Comparison of ENCODE assay signal across 1 cellular context in the genomic region with DNA sequence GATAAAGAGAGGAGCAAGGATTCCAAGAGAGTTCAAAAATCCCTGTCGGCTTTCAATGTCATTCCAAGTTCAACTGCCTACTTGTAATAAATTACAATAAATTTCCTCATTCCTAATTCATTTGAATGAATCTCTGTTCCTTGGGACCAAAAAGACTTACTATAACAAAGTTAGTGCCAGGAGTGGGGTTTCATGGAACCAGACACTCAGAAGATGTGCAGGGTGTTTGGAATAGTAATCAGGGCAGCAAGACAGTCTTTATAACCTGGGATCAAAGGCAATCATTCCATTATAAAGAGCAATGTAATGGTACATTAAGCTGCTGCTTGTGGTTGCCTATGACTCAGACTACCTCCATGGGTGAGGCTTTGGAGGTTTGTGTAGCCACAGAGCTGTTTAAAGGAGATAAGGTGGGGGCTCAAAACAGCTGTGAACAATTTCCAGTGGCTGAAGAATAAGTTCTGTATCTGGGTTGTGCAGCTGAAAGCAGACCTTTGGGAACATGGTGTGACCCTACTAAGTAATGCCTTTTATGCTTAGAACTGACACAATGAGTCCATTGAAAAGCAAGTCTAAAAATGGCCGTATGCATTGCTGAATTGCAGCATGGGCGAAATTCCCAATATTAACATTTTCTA.
TF ChIP-seq lines count a peak whose summit lies in the region.

No MANE protein-coding gene starts in this region.

TF ChIP-seq in K562, 482 proteins besides CTCF, POLR2A, EP300 and RAD21 (continued from another document and continues in another):
- TF ChIP-seq, protein P1, sequence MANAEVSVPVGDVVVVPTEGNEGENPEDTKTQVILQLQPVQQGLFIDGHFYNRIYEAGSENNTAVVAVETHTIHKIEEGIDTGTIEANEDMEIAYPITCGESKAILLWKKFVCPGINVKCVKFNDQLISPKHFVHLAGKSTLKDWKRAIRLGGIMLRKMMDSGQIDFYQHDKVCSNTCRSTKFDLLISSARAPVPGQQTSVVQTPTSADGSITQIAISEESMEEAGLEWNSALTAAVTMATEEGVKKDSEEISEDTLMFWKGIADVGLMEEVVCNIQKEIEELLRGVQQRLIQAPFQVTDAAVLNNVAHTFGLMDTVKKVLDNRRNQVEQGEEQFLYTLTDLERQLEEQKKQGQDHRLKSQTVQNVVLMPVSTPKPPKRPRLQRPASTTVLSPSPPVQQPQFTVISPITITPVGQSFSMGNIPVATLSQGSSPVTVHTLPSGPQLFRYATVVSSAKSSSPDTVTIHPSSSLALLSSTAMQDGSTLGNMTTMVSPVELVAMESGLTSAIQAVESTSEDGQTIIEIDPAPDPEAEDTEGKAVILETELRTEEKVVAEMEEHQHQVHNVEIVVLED (CRISPR knock-in tag; IDR thresholded peaks at IDR 0.05) = no peak
- TF ChIP-seq ELF1 (tag; IDR thresholded peaks at IDR 0.05) = no peak
- TF ChIP-seq TARDBP (IDR thresholded peaks at IDR 0.05) = no peak
- TF ChIP-seq SP1 (CRISPR knock-in tag; IDR thresholded peaks at IDR 0.05) = no peak
- no peak for TF ChIP-seq ZFP36 (IDR thresholded peaks at IDR 0.05; ENCODE audit: low read depth, low read length, partially characterized antibody)
- peak; percentile 73 for TF ChIP-seq LEF1 (IDR thresholded peaks at IDR 0.05)
- TF ChIP-seq BRF1 (IDR thresholded peaks at IDR 0.05; ENCODE audit: borderline replicate concordance, extremely low read depth, insufficient read length) = no peak
- no peak for TF ChIP-seq KAT8 (IDR thresholded peaks at IDR 0.05; ENCODE audit: low read depth)
- TF ChIP-seq, protein P2, sequence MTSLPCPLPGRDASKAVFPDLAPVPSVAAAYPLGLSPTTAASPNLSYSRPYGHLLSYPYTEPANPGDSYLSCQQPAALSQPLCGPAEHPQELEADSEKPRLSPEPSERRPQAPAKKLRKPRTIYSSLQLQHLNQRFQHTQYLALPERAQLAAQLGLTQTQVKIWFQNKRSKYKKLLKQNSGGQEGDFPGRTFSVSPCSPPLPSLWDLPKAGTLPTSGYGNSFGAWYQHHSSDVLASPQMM (CRISPR knock-in tag; IDR thresholded peaks at IDR 0.05) = no peak
- no peak for TF ChIP-seq RBM25 (IDR thresholded peaks at IDR 0.05; ENCODE audit: low read depth, low read length, severe bottlenecking)
- TF ChIP-seq, protein P3, sequence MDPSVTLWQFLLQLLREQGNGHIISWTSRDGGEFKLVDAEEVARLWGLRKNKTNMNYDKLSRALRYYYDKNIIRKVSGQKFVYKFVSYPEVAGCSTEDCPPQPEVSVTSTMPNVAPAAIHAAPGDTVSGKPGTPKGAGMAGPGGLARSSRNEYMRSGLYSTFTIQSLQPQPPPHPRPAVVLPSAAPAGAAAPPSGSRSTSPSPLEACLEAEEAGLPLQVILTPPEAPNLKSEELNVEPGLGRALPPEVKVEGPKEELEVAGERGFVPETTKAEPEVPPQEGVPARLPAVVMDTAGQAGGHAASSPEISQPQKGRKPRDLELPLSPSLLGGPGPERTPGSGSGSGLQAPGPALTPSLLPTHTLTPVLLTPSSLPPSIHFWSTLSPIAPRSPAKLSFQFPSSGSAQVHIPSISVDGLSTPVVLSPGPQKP (CRISPR knock-in tag; IDR thresholded peaks at IDR 0.05) = no peak
- TF ChIP-seq MTA1 (IDR thresholded peaks at IDR 0.05; ENCODE audit: borderline replicate concordance) = no peak
- TF ChIP-seq, protein P4, sequence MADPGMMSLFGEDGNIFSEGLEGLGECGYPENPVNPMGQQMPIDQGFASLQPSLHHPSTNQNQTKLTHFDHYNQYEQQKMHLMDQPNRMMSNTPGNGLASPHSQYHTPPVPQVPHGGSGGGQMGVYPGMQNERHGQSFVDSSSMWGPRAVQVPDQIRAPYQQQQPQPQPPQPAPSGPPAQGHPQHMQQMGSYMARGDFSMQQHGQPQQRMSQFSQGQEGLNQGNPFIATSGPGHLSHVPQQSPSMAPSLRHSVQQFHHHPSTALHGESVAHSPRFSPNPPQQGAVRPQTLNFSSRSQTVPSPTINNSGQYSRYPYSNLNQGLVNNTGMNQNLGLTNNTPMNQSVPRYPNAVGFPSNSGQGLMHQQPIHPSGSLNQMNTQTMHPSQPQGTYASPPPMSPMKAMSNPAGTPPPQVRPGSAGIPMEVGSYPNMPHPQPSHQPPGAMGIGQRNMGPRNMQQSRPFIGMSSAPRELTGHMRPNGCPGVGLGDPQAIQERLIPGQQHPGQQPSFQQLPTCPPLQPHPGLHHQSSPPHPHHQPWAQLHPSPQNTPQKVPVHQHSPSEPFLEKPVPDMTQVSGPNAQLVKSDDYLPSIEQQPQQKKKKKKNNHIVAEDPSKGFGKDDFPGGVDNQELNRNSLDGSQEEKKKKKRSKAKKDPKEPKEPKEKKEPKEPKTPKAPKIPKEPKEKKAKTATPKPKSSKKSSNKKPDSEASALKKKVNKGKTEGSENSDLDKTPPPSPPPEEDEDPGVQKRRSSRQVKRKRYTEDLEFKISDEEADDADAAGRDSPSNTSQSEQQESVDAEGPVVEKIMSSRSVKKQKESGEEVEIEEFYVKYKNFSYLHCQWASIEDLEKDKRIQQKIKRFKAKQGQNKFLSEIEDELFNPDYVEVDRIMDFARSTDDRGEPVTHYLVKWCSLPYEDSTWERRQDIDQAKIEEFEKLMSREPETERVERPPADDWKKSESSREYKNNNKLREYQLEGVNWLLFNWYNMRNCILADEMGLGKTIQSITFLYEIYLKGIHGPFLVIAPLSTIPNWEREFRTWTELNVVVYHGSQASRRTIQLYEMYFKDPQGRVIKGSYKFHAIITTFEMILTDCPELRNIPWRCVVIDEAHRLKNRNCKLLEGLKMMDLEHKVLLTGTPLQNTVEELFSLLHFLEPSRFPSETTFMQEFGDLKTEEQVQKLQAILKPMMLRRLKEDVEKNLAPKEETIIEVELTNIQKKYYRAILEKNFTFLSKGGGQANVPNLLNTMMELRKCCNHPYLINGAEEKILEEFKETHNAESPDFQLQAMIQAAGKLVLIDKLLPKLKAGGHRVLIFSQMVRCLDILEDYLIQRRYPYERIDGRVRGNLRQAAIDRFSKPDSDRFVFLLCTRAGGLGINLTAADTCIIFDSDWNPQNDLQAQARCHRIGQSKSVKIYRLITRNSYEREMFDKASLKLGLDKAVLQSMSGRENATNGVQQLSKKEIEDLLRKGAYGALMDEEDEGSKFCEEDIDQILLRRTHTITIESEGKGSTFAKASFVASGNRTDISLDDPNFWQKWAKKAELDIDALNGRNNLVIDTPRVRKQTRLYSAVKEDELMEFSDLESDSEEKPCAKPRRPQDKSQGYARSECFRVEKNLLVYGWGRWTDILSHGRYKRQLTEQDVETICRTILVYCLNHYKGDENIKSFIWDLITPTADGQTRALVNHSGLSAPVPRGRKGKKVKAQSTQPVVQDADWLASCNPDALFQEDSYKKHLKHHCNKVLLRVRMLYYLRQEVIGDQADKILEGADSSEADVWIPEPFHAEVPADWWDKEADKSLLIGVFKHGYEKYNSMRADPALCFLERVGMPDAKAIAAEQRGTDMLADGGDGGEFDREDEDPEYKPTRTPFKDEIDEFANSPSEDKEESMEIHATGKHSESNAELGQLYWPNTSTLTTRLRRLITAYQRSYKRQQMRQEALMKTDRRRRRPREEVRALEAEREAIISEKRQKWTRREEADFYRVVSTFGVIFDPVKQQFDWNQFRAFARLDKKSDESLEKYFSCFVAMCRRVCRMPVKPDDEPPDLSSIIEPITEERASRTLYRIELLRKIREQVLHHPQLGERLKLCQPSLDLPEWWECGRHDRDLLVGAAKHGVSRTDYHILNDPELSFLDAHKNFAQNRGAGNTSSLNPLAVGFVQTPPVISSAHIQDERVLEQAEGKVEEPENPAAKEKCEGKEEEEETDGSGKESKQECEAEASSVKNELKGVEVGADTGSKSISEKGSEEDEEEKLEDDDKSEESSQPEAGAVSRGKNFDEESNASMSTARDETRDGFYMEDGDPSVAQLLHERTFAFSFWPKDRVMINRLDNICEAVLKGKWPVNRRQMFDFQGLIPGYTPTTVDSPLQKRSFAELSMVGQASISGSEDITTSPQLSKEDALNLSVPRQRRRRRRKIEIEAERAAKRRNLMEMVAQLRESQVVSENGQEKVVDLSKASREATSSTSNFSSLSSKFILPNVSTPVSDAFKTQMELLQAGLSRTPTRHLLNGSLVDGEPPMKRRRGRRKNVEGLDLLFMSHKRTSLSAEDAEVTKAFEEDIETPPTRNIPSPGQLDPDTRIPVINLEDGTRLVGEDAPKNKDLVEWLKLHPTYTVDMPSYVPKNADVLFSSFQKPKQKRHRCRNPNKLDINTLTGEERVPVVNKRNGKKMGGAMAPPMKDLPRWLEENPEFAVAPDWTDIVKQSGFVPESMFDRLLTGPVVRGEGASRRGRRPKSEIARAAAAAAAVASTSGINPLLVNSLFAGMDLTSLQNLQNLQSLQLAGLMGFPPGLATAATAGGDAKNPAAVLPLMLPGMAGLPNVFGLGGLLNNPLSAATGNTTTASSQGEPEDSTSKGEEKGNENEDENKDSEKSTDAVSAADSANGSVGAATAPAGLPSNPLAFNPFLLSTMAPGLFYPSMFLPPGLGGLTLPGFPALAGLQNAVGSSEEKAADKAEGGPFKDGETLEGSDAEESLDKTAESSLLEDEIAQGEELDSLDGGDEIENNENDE (IDR thresholded peaks at IDR 0.05; ENCODE audit: low read depth, low read length) = no peak
- no peak for TF ChIP-seq ZBTB8A (IDR thresholded peaks at IDR 0.05; ENCODE audit: partially characterized antibody)
- no peak for TF ChIP-seq ZNF239 (CRISPR knock-in tag; IDR thresholded peaks at IDR 0.05)
- TF ChIP-seq NFRKB (IDR thresholded peaks at IDR 0.05; ENCODE audit: low read depth) = no peak
- TF ChIP-seq CCNT2 (IDR thresholded peaks at IDR 0.05; ENCODE audit: borderline replicate concordance, extremely low read depth, insufficient read length, low read depth, low read length) = peak; percentile 51
- no peak for TF ChIP-seq CEBPB (tag; IDR thresholded peaks at IDR 0.05)
- TF ChIP-seq, protein P5, sequence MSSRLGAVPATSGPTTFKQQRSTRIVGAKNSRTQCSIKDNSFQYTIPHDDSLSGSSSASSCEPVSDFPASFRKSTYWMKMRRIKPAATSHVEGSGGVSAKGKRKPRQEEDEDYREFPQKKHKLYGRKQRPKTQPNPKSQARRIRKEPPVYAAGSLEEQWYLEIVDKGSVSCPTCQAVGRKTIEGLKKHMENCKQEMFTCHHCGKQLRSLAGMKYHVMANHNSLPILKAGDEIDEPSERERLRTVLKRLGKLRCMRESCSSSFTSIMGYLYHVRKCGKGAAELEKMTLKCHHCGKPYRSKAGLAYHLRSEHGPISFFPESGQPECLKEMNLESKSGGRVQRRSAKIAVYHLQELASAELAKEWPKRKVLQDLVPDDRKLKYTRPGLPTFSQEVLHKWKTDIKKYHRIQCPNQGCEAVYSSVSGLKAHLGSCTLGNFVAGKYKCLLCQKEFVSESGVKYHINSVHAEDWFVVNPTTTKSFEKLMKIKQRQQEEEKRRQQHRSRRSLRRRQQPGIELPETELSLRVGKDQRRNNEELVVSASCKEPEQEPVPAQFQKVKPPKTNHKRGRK (tag; IDR thresholded peaks at IDR 0.05) = no peak
- TF ChIP-seq MAFK (IDR thresholded peaks at IDR 0.05; ENCODE audit: low read length) = no peak
- TF ChIP-seq PTRF (tag; IDR thresholded peaks at IDR 0.05) = no peak
- TF ChIP-seq, protein P6, sequence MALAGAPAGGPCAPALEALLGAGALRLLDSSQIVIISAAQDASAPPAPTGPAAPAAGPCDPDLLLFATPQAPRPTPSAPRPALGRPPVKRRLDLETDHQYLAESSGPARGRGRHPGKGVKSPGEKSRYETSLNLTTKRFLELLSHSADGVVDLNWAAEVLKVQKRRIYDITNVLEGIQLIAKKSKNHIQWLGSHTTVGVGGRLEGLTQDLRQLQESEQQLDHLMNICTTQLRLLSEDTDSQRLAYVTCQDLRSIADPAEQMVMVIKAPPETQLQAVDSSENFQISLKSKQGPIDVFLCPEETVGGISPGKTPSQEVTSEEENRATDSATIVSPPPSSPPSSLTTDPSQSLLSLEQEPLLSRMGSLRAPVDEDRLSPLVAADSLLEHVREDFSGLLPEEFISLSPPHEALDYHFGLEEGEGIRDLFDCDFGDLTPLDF (CRISPR knock-in tag; IDR thresholded peaks at IDR 0.05) = no peak
- TF ChIP-seq, protein P7, sequence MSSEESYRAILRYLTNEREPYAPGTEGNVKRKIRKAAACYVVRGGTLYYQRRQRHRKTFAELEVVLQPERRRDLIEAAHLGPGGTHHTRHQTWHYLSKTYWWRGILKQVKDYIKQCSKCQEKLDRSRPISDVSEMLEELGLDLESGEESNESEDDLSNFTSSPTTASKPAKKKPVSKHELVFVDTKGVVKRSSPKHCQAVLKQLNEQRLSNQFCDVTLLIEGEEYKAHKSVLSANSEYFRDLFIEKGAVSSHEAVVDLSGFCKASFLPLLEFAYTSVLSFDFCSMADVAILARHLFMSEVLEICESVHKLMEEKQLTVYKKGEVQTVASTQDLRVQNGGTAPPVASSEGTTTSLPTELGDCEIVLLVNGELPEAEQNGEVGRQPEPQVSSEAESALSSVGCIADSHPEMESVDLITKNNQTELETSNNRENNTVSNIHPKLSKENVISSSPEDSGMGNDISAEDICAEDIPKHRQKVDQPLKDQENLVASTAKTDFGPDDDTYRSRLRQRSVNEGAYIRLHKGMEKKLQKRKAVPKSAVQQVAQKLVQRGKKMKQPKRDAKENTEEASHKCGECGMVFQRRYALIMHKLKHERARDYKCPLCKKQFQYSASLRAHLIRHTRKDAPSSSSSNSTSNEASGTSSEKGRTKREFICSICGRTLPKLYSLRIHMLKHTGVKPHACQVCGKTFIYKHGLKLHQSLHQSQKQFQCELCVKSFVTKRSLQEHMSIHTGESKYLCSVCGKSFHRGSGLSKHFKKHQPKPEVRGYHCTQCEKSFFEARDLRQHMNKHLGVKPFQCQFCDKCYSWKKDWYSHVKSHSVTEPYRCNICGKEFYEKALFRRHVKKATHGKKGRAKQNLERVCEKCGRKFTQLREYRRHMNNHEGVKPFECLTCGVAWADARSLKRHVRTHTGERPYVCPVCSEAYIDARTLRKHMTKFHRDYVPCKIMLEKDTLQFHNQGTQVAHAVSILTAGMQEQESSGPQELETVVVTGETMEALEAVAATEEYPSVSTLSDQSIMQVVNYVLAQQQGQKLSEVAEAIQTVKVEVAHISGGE (CRISPR knock-in tag; IDR thresholded peaks at IDR 0.05) = peak in 1 of 3 experiments; percentile 40; a peak in 1 of 6 replicates
- TF ChIP-seq IFI16 (CRISPR knock-in tag; IDR thresholded peaks at IDR 0.05) = no peak
- no peak for TF ChIP-seq MEF2D (tag; conservative IDR thresholded peaks at IDR 0.05; ENCODE audit: low read depth)
- TF ChIP-seq BDP1 (IDR thresholded peaks at IDR 0.05; ENCODE audit: insufficient read depth, insufficient read length) = no peak
- TF ChIP-seq NR2C2 (CRISPR knock-in tag; IDR thresholded peaks at IDR 0.05) = no peak
- no peak for TF ChIP-seq NR2C2 (tag; IDR thresholded peaks at IDR 0.05)
- TF ChIP-seq ZNF347 (CRISPR knock-in tag; IDR thresholded peaks at IDR 0.05; ENCODE audit: low read depth) = no peak
- peak; percentile 87 for TF ChIP-seq POLR2AphosphoS5 (IDR thresholded peaks at IDR 0.05; ENCODE audit: control insufficient read depth, insufficient read depth, low read depth, low read length)
- TF ChIP-seq, protein P8, sequence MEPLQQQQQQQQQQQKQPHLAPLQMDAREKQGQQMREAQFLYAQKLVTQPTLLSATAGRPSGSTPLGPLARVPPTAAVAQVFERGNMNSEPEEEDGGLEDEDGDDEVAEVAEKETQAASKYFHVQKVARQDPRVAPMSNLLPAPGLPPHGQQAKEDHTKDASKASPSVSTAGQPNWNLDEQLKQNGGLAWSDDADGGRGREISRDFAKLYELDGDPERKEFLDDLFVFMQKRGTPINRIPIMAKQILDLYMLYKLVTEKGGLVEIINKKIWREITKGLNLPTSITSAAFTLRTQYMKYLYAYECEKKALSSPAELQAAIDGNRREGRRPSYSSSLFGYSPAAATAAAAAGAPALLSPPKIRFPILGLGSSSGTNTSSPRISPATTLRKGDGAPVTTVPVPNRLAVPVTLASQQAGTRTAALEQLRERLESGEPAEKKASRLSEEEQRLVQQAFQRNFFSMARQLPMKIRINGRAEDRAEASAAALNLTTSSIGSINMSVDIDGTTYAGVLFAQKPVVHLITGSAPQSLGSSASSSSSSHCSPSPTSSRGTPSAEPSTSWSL (CRISPR knock-in tag; IDR thresholded peaks at IDR 0.05; ENCODE audit: borderline replicate concordance) = no peak
